In genomic region chr13:26707122-26708006, GRCh38 we compare ENCODE assay signal across 9 cellular contexts. TPM values are rescaled to one million over a fixed set of nuclear protein-coding genes. Genes with fewer than 3 reads are reported as not detected.
DNase-seq lines count a peak whose midpoint lies in the region; ATAC-seq and TF ChIP-seq lines count a peak whose summit lies in the region.
"Had no signal": no experiment of that assay in that cellular context is flagged by ENCODE, and none has a peak within 500 bp of the region (broad histone marks: within the 10 kb centered on the region; RNA-seq: fewer than 3 reads in every experiment).

No MANE protein-coding gene starts in this region.

- H3K9me3 ChIP-seq in Loucy (ENCODE audit: insufficient read depth, low read depth, low read length) (peaks cover 5% of the 10 kb centered on the region; the same call in 1 of the 2 replicates), Panc1 (ENCODE audit: control insufficient read depth, insufficient read depth, low read depth, low read length) (no peaks in the 10 kb centered on the region), mammary epithelial cell (replicated peaks; ENCODE audit: insufficient read depth, low read length) (no peaks in the 10 kb centered on the region)

- BruUV-seq in Panc1 (replicated peaks; lab: Mats Ljungman, UMichigan) (no TSS peak), mammary epithelial cell (replicated peaks; lab: Mats Ljungman, UMichigan) (no TSS peak)

- 35% methylated on average over 11 of the region's 13 CpGs for WGBS in mammary epithelial cell (ENCODE audit: low coverage, missing lambda C conversion rate)

- no peaks in the 10 kb centered on the region for H4K20me1 ChIP-seq in Loucy (ENCODE audit: insufficient read depth, low read length, poor library complexity, severe bottlenecking)
- H4K20me1 ChIP-seq in mammary epithelial cell (ENCODE audit: insufficient read depth, low read length): no peaks in the 10 kb centered on the region

- H3K4me2 ChIP-seq in Loucy (ENCODE audit: low read depth, low read length, poor library complexity, severe bottlenecking) (no peak overlapping the region), mammary epithelial cell (ENCODE audit: insufficient read depth, low read depth, low read length) (no peak overlapping the region)

- TF ChIP-seq CTCF in Loucy (conservative IDR thresholded peaks at IDR 0.05; ENCODE audit: low read length) (peak; percentile 85), Panc1 (IDR thresholded peaks at IDR 0.05) (peak; percentile 76), mammary epithelial cell (conservative IDR thresholded peaks at IDR 0.05 in 1 of 2, IDR thresholded peaks at IDR 0.05 in 1 of 2; ENCODE audit: extremely low read depth in 1 of 2, insufficient read depth in 1 of 2, low read depth in 1 of 2, low read length in 2 of 2) (peak; percentile 59 to 88)

- in situ Hi-C loops in Panc1 (cut with HindIII; ENCODE audit: low pct_unique_long_range_greater_than_20kb, low sequenced_read_pairs) (no loop called here), mammary epithelial cell (cut with MboI; ENCODE audit: low sequenced_read_pairs in 2 of 2) (loop anchor here (5.0 to 10.0 kb wide), 3 partner anchors 165 to 220 kb away; no protein-coding TSS in a partner anchor)

- DNase-seq in activated CD4-positive, alpha-beta T cell treated with anti-CD3 and anti-CD28 coated beads for 48 hours: peak; percentile 51
- no peak for DNase-seq in activated CD4-positive, alpha-beta T cell treated with anti-CD3 and anti-CD28 coated beads, Interleukin-2, amount 50 U/mL, for 1 hour
- DNase-seq in Panc1 (ENCODE audit: low read depth, low spot score) (no peak), mammary epithelial cell (peak; percentile 44), iris pigment epithelial cell (ENCODE audit: low read depth) (peak; percentile 69)
- DNase-seq in stimulated activated naive CD8-positive, alpha-beta T cell treated with anti-CD3 and anti-CD28 coated beads, Interleukin-15, amount 100 ng/mL, for 72 hours: peak; percentile 30 to 45

- H3K4me1 Mint-ChIP-seq in stimulated activated naive CD8-positive, alpha-beta T cell treated with anti-CD3 and anti-CD28 coated beads, Interleukin-15, amount 100 ng/mL, for 72 hours: peaks cover 10% of the 10 kb centered on the region
- H3K4me1 Mint-ChIP-seq: activated naive CD4-positive, alpha-beta T cell treated with anti-CD3 and anti-CD28 coated beads, Interleukin-2, amount 50 U/mL, for 24 hours had no signal

- dilution Hi-C loops in mammary epithelial cell (cut with HindIII; ENCODE audit: low sequenced_read_pairs): no loop called here

- H3F3A ChIP-seq in Loucy (ENCODE audit: low read depth): no peaks in the 10 kb centered on the region

- H3K27ac Mint-ChIP-seq in stimulated activated naive CD8-positive, alpha-beta T cell treated with anti-CD3 and anti-CD28 coated beads, Interleukin-15, amount 100 ng/mL, for 72 hours: no peak overlapping the region
- H3K27ac Mint-ChIP-seq: activated naive CD4-positive, alpha-beta T cell treated with anti-CD3 and anti-CD28 coated beads, Interleukin-2, amount 50 U/mL, for 24 hours had no signal

- H3K36me3 ChIP-seq in Loucy (ENCODE audit: insufficient read depth, low read length) (no peaks in the 10 kb centered on the region), Panc1 (ENCODE audit: control insufficient read depth, insufficient read depth, low read length) (no peaks in the 10 kb centered on the region), mammary epithelial cell (ENCODE audit: insufficient read depth, low read length) (no peaks in the 10 kb centered on the region)

- CTCF ChIA-PET in Panc1 (lab: Charles Lee) (interaction anchor here (2.8 kb wide), 1 partner anchor 166 kb away, joined by 9 read pairs; no protein-coding TSS in a partner anchor), mammary epithelial cell (lab: Charles Lee; ENCODE audit: low non-redundant PET) (no interaction called here)

- H3K79me2 ChIP-seq in Loucy (ENCODE audit: insufficient read depth, low read length): no peaks in the 10 kb centered on the region
- no peaks in the 10 kb centered on the region for H3K79me2 ChIP-seq in mammary epithelial cell (ENCODE audit: insufficient read depth, low read length)

- H3K9ac ChIP-seq in Loucy (ENCODE audit: low read depth, low read length, poor library complexity, severe bottlenecking): no peak overlapping the region
- no peak overlapping the region for H3K9ac ChIP-seq in mammary epithelial cell (ENCODE audit: insufficient read depth, low read length)

- H3K9me2 ChIP-seq in Loucy (replicated peaks; ENCODE audit: low read depth, low read length): no peaks in the 10 kb centered on the region

- H3K4me3 ChIP-seq in Loucy (ENCODE audit: low read length, poor library complexity, severe bottlenecking): no peak overlapping the region
- no peak overlapping the region for H3K4me3 ChIP-seq in Panc1 (ENCODE audit: low read depth in 2 of 2, low read length in 2 of 2)
- H3K4me3 ChIP-seq in mammary epithelial cell (replicated peaks in 1 of 3; ENCODE audit: insufficient read depth in 1 of 3, low read depth in 2 of 3, low read length in 3 of 3): no peak overlapping the region

- intact Hi-C loops in Panc1 (cut with micrococcal nuclease; ENCODE audit: unreplicated experiment): loop anchor here (2.0 kb wide), 2 partner anchors 165 to 223 kb away; no protein-coding TSS in a partner anchor
- intact Hi-C loops in mammary epithelial cell (cut with micrococcal nuclease): loop anchor here (1.0 to 10.0 kb wide), 3 partner anchors 166 to 647 kb away; no protein-coding TSS in a partner anchor

- H3K27me3 Mint-ChIP-seq in stimulated activated naive CD8-positive, alpha-beta T cell treated with anti-CD3 and anti-CD28 coated beads, Interleukin-15, amount 100 ng/mL, for 72 hours: no peaks in the 10 kb centered on the region

- H3K27ac ChIP-seq in Panc1 (ENCODE audit: low read length) (no peak overlapping the region), mammary epithelial cell (ENCODE audit: insufficient read depth, low read depth, low read length) (no peak overlapping the region)

- H2AFZ ChIP-seq in Loucy (ENCODE audit: low read length): no peak overlapping the region
- no peak overlapping the region for H2AFZ ChIP-seq in mammary epithelial cell (ENCODE audit: low read depth, low read length)

- H3K27me3 ChIP-seq in Loucy (ENCODE audit: insufficient read depth, low read length, poor library complexity, severe bottlenecking): no peaks in the 10 kb centered on the region
- no peaks in the 10 kb centered on the region for H3K27me3 ChIP-seq in Panc1 (ENCODE audit: control insufficient read depth, insufficient read depth, low read length)
- H3K27me3 ChIP-seq in mammary epithelial cell (ENCODE audit: insufficient read depth, low read length): peaks cover 3% of the 10 kb centered on the region

- H3K4me1 ChIP-seq in Loucy (ENCODE audit: insufficient read depth, low read length, poor library complexity, severe bottlenecking): peaks cover 6% of the 10 kb centered on the region
- H3K4me1 ChIP-seq in Panc1 (ENCODE audit: control insufficient read depth, insufficient read depth, low read length): no peaks in the 10 kb centered on the region
- no peaks in the 10 kb centered on the region for H3K4me1 ChIP-seq in mammary epithelial cell (ENCODE audit: insufficient read depth, low read length)

- POLR2A ChIA-PET in Panc1 (lab: Charles Lee): no interaction called here

- peak; percentile 94 for ATAC-seq in Panc1
- ATAC-seq in stimulated activated naive CD8-positive, alpha-beta T cell treated with anti-CD3 and anti-CD28 coated beads, Interleukin-15, amount 100 ng/mL, for 72 hours: peak; percentile 86
- ATAC-seq in GM18517 (IDR thresholded peaks at IDR 0.05; ENCODE audit: unreplicated experiment): no peak

- no peak overlapping the region for H3K4me3 Mint-ChIP-seq in stimulated activated naive CD8-positive, alpha-beta T cell treated with anti-CD3 and anti-CD28 coated beads, Interleukin-15, amount 100 ng/mL, for 72 hours
- H3K4me3 Mint-ChIP-seq: activated naive CD4-positive, alpha-beta T cell treated with anti-CD3 and anti-CD28 coated beads, Interleukin-2, amount 50 U/mL, for 24 hours had no signal

- H3K9me3 Mint-ChIP-seq in stimulated activated naive CD8-positive, alpha-beta T cell treated with anti-CD3 and anti-CD28 coated beads, Interleukin-15, amount 100 ng/mL, for 72 hours: no peaks in the 10 kb centered on the region
- H3K9me3 Mint-ChIP-seq: activated naive CD4-positive, alpha-beta T cell treated with anti-CD3 and anti-CD28 coated beads, Interleukin-2, amount 50 U/mL, for 24 hours had no signal

RNA-seq across cellular contexts. Expression of gene GPR12, which starts 53.2 kb away (rescaled TPM):
- not detected for total RNA-seq in Panc1 (2021; ENCODE audit: unreplicated experiment)
- polyA plus RNA-seq in Panc1 (2012; ENCODE audit: insufficient read length): not detected
- not detected for total RNA-seq in mammary epithelial cell
- polyA plus RNA-seq in mammary epithelial cell: not detected
- not detected for polyA minus RNA-seq in mammary epithelial cell

Comparison
In these comparisons a context has a peak if more than half of its experiments do, and no peak if none do; other contexts are left out.
1. DNase-seq: peak in activated CD4-positive, alpha-beta T cell treated with anti-CD3 and anti-CD28 coated beads for 48 hours (single experiment), mammary epithelial cell (single experiment), iris pigment epithelial cell (single experiment) and stimulated activated naive CD8-positive, alpha-beta T cell treated with anti-CD3 and anti-CD28 coated beads, Interleukin-15, amount 100 ng/mL, for 72 hours (2 of 2); none in activated CD4-positive, alpha-beta T cell treated with anti-CD3 and anti-CD28 coated beads, Interleukin-2, amount 50 U/mL, for 1 hour (single experiment) and Panc1 (single experiment).
2. Peak in every context shown above with its lines, with median percentiles within 50 percentile points of each other: CTCF ChIP-seq.